ENCODE assay signal across 12 cellular contexts in genomic region chr15:86139828-86140227, GRCh38.
DNase-seq lines count a peak whose midpoint lies in the region; ATAC-seq and TF ChIP-seq lines count a peak whose summit lies in the region.
"Had no signal": no experiment of that assay in that cellular context is flagged by ENCODE, and none has a peak within 500 bp of the region (broad histone marks: within the 10 kb centered on the region; RNA-seq: fewer than 3 reads in every experiment).

No MANE protein-coding gene starts in this region.

- H3K4me1 Mint-ChIP-seq in glutamatergic neuron (ENCODE audit: low read depth, unreplicated experiment) (no peaks in the 10 kb centered on the region), T-helper 17 cell (no peaks in the 10 kb centered on the region)
- H3K4me1 Mint-ChIP-seq: activated naive CD4-positive, alpha-beta T cell treated with anti-CD3 and anti-CD28 coated beads, Interleukin-2, amount 50 U/mL, for 24 hours; memory B cell had no signal

- H3K36me3 Mint-ChIP-seq in glutamatergic neuron (ENCODE audit: unreplicated experiment) = no peaks in the 10 kb centered on the region
- H3K36me3 Mint-ChIP-seq in T-helper 17 cell (ENCODE audit: low read depth) = no peaks in the 10 kb centered on the region
- H3K36me3 Mint-ChIP-seq: activated naive CD4-positive, alpha-beta T cell treated with anti-CD3 and anti-CD28 coated beads, Interleukin-2, amount 50 U/mL, for 24 hours; memory B cell had no signal

- 0 out of 2 replicates have a peak, but pooled peaks have one; percentile 7 for TF ChIP-seq CTCF in AG10803 (conservative IDR thresholded peaks at IDR 0.05; ENCODE audit: low read length)
- TF ChIP-seq CTCF in GM13977 (IDR thresholded peaks at IDR 0.05; ENCODE audit: extremely low read depth, insufficient read depth, missing control alignments) = peak; percentile 40
- peak; percentile 62 for TF ChIP-seq CTCF in glutamatergic neuron (IDR thresholded peaks at IDR 0.05; ENCODE audit: partially characterized antibody, unreplicated experiment)
- no peak for TF ChIP-seq CTCF in prostate gland (IDR thresholded peaks at IDR 0.05)

- no peaks in the 10 kb centered on the region for H3K36me3 ChIP-seq in prostate gland
- H3K36me3 ChIP-seq: esophagus muscularis mucosa had no signal

- H3K27me3 Mint-ChIP-seq in glutamatergic neuron (ENCODE audit: unreplicated experiment) (no peaks in the 10 kb centered on the region), T-helper 17 cell (peaks cover 20% of the 10 kb centered on the region)
- H3K27me3 Mint-ChIP-seq: memory B cell had no signal

- in situ Hi-C loops in GM13977 (cut with MboI; ENCODE audit: low pct_unique_long_range_greater_than_20kb, low sequenced_read_pairs, unreplicated experiment) = no loop called here

- H3K9me3 ChIP-seq in T-helper 17 cell (ENCODE audit: control insufficient read depth, low read length, poor library complexity, severe bottlenecking) (no peaks in the 10 kb centered on the region), prostate gland (no peaks in the 10 kb centered on the region)

- 69% methylated on average over 9 of the region's 9 CpGs for WGBS in prostate gland

- H3K4me3 ChIP-seq in AG10803 (ENCODE audit: low read length) (no peak overlapping the region), prostate gland (no peak overlapping the region)
- H3K4me3 ChIP-seq: esophagus muscularis mucosa had no signal

- intact Hi-C loops in prostate gland (cut with DNase I) = no loop called here

- no peak for TF ChIP-seq POLR2A in prostate gland (IDR thresholded peaks at IDR 0.05)

- DNase-seq in AG10803 (ENCODE audit: low read depth) (no peak), GM13977 (ENCODE audit: low spot score) (no peak), OCI-M1 (lab: John Stamatoyannopoulos, UW) (peak; percentile 5), glutamatergic neuron (peak; percentile 26), T-helper 17 cell (no peak), inferior parietal cortex (ENCODE audit: extremely low spot score) (no peak), prostate gland (ENCODE audit: low spot score) (no peak)
- DNase-seq: DMS79 had no signal

- H3K27ac ChIP-seq in prostate gland = no peak overlapping the region
- H3K27ac ChIP-seq: esophagus muscularis mucosa had no signal

- H3K4me1 ChIP-seq in prostate gland (replicated peaks) = no peaks in the 10 kb centered on the region
- H3K4me1 ChIP-seq: esophagus muscularis mucosa had no signal

- H3K27me3 ChIP-seq in prostate gland (replicated peaks; ENCODE audit: insufficient read depth) = no peaks in the 10 kb centered on the region

- H3K4me3 Mint-ChIP-seq in glutamatergic neuron (ENCODE audit: unreplicated experiment) (no peak overlapping the region), T-helper 17 cell (no peak overlapping the region)
- H3K4me3 Mint-ChIP-seq: activated naive CD4-positive, alpha-beta T cell treated with anti-CD3 and anti-CD28 coated beads, Interleukin-2, amount 50 U/mL, for 24 hours; memory B cell had no signal

- H3K9me3 Mint-ChIP-seq in glutamatergic neuron (ENCODE audit: unreplicated experiment) = no peaks in the 10 kb centered on the region
- H3K9me3 Mint-ChIP-seq: activated naive CD4-positive, alpha-beta T cell treated with anti-CD3 and anti-CD28 coated beads, Interleukin-2, amount 50 U/mL, for 24 hours; memory B cell had no signal

- H3K27ac Mint-ChIP-seq in glutamatergic neuron (ENCODE audit: unreplicated experiment) (no peak overlapping the region), T-helper 17 cell (no peak overlapping the region)
- H3K27ac Mint-ChIP-seq: activated naive CD4-positive, alpha-beta T cell treated with anti-CD3 and anti-CD28 coated beads, Interleukin-2, amount 50 U/mL, for 24 hours; memory B cell had no signal

- ATAC-seq in T-helper 17 cell = no peak
- no peak for ATAC-seq in GM21367 (IDR thresholded peaks at IDR 0.05; ENCODE audit: unreplicated experiment)

Comparison
In these comparisons a context has a peak if more than half of its experiments do, and no peak if none do; other contexts are left out.
1. DNase-seq: peak in OCI-M1 (single experiment) and glutamatergic neuron (single experiment); none in AG10803 (single experiment), GM13977 (single experiment), T-helper 17 cell (0 of 3), inferior parietal cortex (single experiment) and prostate gland (single experiment).
2. CTCF ChIP-seq: peak in AG10803 (single experiment), GM13977 (single experiment) and glutamatergic neuron (single experiment); none in prostate gland (0 of 4).